In the genomic region with DNA sequence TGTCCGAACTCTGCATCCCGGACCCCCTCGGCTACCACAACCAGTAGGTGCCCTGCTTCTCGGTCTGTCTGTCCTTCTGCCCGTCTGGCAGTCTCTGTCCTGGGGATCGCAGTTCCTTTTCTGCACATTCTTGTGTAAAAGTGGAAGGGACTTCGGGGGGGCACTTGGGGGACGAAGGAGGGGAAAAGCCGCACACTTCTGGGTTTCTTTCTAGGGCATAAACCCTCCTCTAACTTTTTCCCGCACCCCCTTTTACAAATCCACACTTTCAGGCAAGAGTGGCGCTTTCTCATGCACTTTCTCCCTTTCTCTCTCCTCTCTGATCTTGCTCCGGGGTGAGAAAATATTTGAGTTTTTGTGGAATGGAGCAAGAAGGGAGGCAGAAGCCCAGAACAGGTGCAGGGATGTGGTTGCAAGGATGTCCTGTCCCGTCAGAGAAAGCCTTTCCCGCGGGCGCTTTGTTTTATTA, we compare ENCODE assay signal across 11 cellular contexts. TPM values are rescaled to one million over a fixed set of nuclear protein-coding genes. Genes with fewer than 3 reads are reported as not detected.
DNase-seq lines count a peak whose midpoint lies in the region; ATAC-seq, FAIRE-seq and TF ChIP-seq lines count a peak whose summit lies in the region.
"Had no signal": no experiment of that assay in that cellular context is flagged by ENCODE, and none has a peak within 500 bp of the region (broad histone marks: within the 10 kb centered on the region; RNA-seq: fewer than 3 reads in every experiment).

No MANE protein-coding gene starts in this region.

- H3K79me2 ChIP-seq in SK-N-SH (ENCODE audit: insufficient read depth): no peaks in the 10 kb centered on the region

- no peaks in the 10 kb centered on the region for H3K9me3 Mint-ChIP-seq in stimulated activated memory B cell treated with anti-CD40 and anti-IgM and Interleukin-4, amounts not matched to agents 10 μg/mL and 1 μg/mL and 100 μg/mL, for 72 hours

- no peak for TF ChIP-seq EP300 in SK-N-SH (IDR thresholded peaks at IDR 0.05; ENCODE audit: borderline replicate concordance in 1 of 2, low read depth in 1 of 2, low read length in 1 of 2)

- H3K9me2 ChIP-seq in SK-N-SH: no peaks in the 10 kb centered on the region

- no peak; the same call in 2 of the 3 replicates for ATAC-seq in SK-N-SH treated with all-trans-retinoic acid at 6 μM for 48 hours
- no peak for ATAC-seq in stimulated activated memory B cell treated with anti-CD40 and anti-IgM and Interleukin-4, amounts not matched to agents 10 μg/mL and 1 μg/mL and 100 μg/mL, for 72 hours
- ATAC-seq in GM19467 (IDR thresholded peaks at IDR 0.05; ENCODE audit: unreplicated experiment): no peak

- under 1% methylated on average over 14 of the region's 16 CpGs for WGBS in SK-N-SH (ENCODE audit: low lambda C conversion rate)

- H3F3A ChIP-seq in SK-N-SH (replicated peaks; ENCODE audit: insufficient read depth): no peaks in the 10 kb centered on the region

- H3K4me1 Mint-ChIP-seq in stimulated activated memory B cell treated with anti-CD40 and anti-IgM and Interleukin-4, amounts not matched to agents 10 μg/mL and 1 μg/mL and 100 μg/mL, for 72 hours: peaks cover 12% of the 10 kb centered on the region

- POLR2A ChIA-PET in SK-N-SH (lab: Yijun Ruan, JAX): interaction anchor here (0.6 kb wide), 1 partner anchor 206 kb away, joined by 7 read pairs; no protein-coding TSS in a partner anchor

- H3K27me3 ChIP-seq in SK-N-SH (ENCODE audit: insufficient read depth): peaks cover 85% of the 10 kb centered on the region

- no peaks in the 10 kb centered on the region for H4K20me1 ChIP-seq in SK-N-SH (ENCODE audit: insufficient read depth)

- peak overlapping the region; percentile 72 for H3K4me2 ChIP-seq in SK-N-SH

- H3K4me3 ChIP-seq in SK-N-SH (ENCODE audit: low read depth in 2 of 2, low read length in 1 of 2): peak overlapping the region; percentile 42 to 55; a peak in 3 of 4 replicates
- H3K4me3 ChIP-seq in choroid plexus epithelial cell (ENCODE audit: low read depth, low read length): peak overlapping the region; percentile 45
- H3K4me3 ChIP-seq in kidney (ENCODE audit: low read length in 2 of 2): peak overlapping the region; percentile 22 to 71
- H3K4me3 ChIP-seq: uterus had no signal

- H3K4me3 Mint-ChIP-seq in stimulated activated memory B cell treated with anti-CD40 and anti-IgM and Interleukin-4, amounts not matched to agents 10 μg/mL and 1 μg/mL and 100 μg/mL, for 72 hours: peak overlapping the region; percentile 46

- H3K4me1 ChIP-seq in SK-N-SH (ENCODE audit: control insufficient read depth in 1 of 2, insufficient read depth in 2 of 2, low read depth in 1 of 2, low read length in 1 of 2) (peaks cover 3% of the 10 kb centered on the region in 2 experiments; a peak in 2 of 4 replicates), kidney (ENCODE audit: control insufficient read depth in 1 of 2, insufficient read depth in 1 of 2, low read depth in 1 of 2, low read length in 2 of 2) (peaks cover 3 to 4% of the 10 kb centered on the region in 2 donors)

- CTCF ChIA-PET in SK-N-SH (lab: Yijun Ruan, JAX): interaction anchor here (1.3 kb wide), 1 partner anchor 23 kb away, joined by 8 read pairs; no protein-coding TSS in a partner anchor

- no peak overlapping the region for H3K27ac Mint-ChIP-seq in stimulated activated memory B cell treated with anti-CD40 and anti-IgM and Interleukin-4, amounts not matched to agents 10 μg/mL and 1 μg/mL and 100 μg/mL, for 72 hours

- H3K36me3 Mint-ChIP-seq in stimulated activated memory B cell treated with anti-CD40 and anti-IgM and Interleukin-4, amounts not matched to agents 10 μg/mL and 1 μg/mL and 100 μg/mL, for 72 hours: no peaks in the 10 kb centered on the region

- DNase-seq in SK-N-SH (no peak), choroid plexus epithelial cell (ENCODE audit: low read depth) (no peak), kidney (no peak), NCI-H1092 (lab: John Stamatoyannopoulos, UW) (no peak)
- DNase-seq in effector CD8-positive, alpha-beta T cell (lab: John Stamatoyannopoulos, UW): no peak
- DNase-seq: left colon, uterus had no signal

- H3K9me3 ChIP-seq in SK-N-SH (no peaks in the 10 kb centered on the region), kidney (ENCODE audit: control insufficient read depth in 1 of 2, low read length in 2 of 2) (no peaks in the 10 kb centered on the region)
- H3K9me3 ChIP-seq: uterus had no signal

- intact Hi-C loops in kidney (cut with DNase I): no loop called here

- H3K36me3 ChIP-seq in SK-N-SH (replicated peaks in 1 of 2; ENCODE audit: control insufficient read depth in 1 of 2, insufficient read depth in 2 of 2, low read length in 1 of 2) (no peaks in the 10 kb centered on the region), kidney (ENCODE audit: control insufficient read depth in 1 of 2, insufficient read depth in 2 of 2, low read length in 2 of 2) (no peaks in the 10 kb centered on the region)
- H3K36me3 ChIP-seq: uterus had no signal

- no peak for TF ChIP-seq RAD21 in SK-N-SH (IDR thresholded peaks at IDR 0.05; ENCODE audit: low read length)

- no peak overlapping the region for H3K27ac ChIP-seq in SK-N-SH (ENCODE audit: low read depth in 2 of 2, low read length in 1 of 2)
- H3K27ac ChIP-seq in kidney (ENCODE audit: low read depth in 2 of 2, low read length in 2 of 2): peak overlapping the region in 1 of 2 donors; percentile 57
- H3K27ac ChIP-seq: uterus had no signal

- TF ChIP-seq CTCF in SK-N-SH (IDR thresholded peaks at IDR 0.05) (no peak), choroid plexus epithelial cell (conservative IDR thresholded peaks at IDR 0.05; ENCODE audit: low read depth, low read length) (no peak), kidney (IDR thresholded peaks at IDR 0.05; ENCODE audit: borderline replicate concordance, extremely low read depth, insufficient read depth) (no peak)

- no peak for FAIRE-seq in kidney (lab: Jason Lieb, UNC)

- H2AFZ ChIP-seq in SK-N-SH (ENCODE audit: low read depth): peak overlapping the region; percentile 63; the same call in 1 of the 2 replicates

- H3K27me3 Mint-ChIP-seq in stimulated activated memory B cell treated with anti-CD40 and anti-IgM and Interleukin-4, amounts not matched to agents 10 μg/mL and 1 μg/mL and 100 μg/mL, for 72 hours: peaks cover 84% of the 10 kb centered on the region

- H3K9ac ChIP-seq in SK-N-SH (no peak overlapping the region), kidney (ENCODE audit: low read length in 2 of 2) (peak overlapping the region in 1 of 2 donors; percentile 55)

TF ChIP-seq in SK-N-SH, 30 proteins besides CTCF, POLR2A, EP300 and RAD21 (continues in another document):
- TF ChIP-seq RXRA (IDR thresholded peaks at IDR 0.05; ENCODE audit: borderline replicate concordance, low read depth): no peak
- no peak for TF ChIP-seq USF1 (IDR thresholded peaks at IDR 0.05; ENCODE audit: borderline replicate concordance, low read depth)
- TF ChIP-seq, protein P1, sequence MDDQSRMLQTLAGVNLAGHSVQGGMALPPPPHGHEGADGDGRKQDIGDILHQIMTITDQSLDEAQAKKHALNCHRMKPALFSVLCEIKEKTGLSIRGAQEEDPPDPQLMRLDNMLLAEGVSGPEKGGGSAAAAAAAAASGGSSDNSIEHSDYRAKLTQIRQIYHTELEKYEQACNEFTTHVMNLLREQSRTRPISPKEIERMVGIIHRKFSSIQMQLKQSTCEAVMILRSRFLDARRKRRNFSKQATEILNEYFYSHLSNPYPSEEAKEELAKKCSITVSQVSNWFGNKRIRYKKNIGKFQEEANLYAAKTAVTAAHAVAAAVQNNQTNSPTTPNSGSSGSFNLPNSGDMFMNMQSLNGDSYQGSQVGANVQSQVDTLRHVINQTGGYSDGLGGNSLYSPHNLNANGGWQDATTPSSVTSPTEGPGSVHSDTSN (IDR thresholded peaks at IDR 0.05): no peak
- no peak for TF ChIP-seq SIN3A (IDR thresholded peaks at IDR 0.05; ENCODE audit: borderline replicate concordance, low read depth, low read length)
- TF ChIP-seq TAF1 (IDR thresholded peaks at IDR 0.05; ENCODE audit: borderline replicate concordance, low read depth, low read length): no peak
- TF ChIP-seq GABPA (IDR thresholded peaks at IDR 0.05; ENCODE audit: low read depth): no peak
- TF ChIP-seq POLR2AphosphoS5 (IDR thresholded peaks at IDR 0.05; ENCODE audit: low read depth, low read length): no peak

TF ChIP-seq in SK-N-SH treated with all-trans-retinoic acid at 6 μM for 48 hours, 23 proteins besides CTCF, POLR2A, EP300 and RAD21:
- TF ChIP-seq ZFP30 (CRISPR knock-in tag; IDR thresholded peaks at IDR 0.05) (no peak), BACH2 (CRISPR knock-in tag; IDR thresholded peaks at IDR 0.05; ENCODE audit: borderline replicate concordance) (no peak), ZNF565 (CRISPR knock-in tag; conservative IDR thresholded peaks at IDR 0.05; ENCODE audit: low read depth) (no peak), RARB (CRISPR knock-in tag; IDR thresholded peaks at IDR 0.05) (no peak), ZFP3 (CRISPR knock-in tag; IDR thresholded peaks at IDR 0.05) (no peak)

RNA-seq across cellular contexts. Expression of gene ESRRB, which starts 0.5 kb away (rescaled TPM):
- polyA plus RNA-seq in SK-N-SH (2012; rRNA removed) (0.05 and 0.06 TPM in 2 replicates), kidney (ENCODE audit: insufficient read depth, low read depth, low replicate concordance) (19.1 TPM)
- 0.04 TPM in 1 of 2 replicates, not detected in the other for polyA plus RNA-seq in SK-N-SH (2012; cell fraction: cytosol; rRNA removed)
- polyA plus RNA-seq in SK-N-SH (2012; cell fraction: nucleus; rRNA removed): 0.11 and 0.14 TPM in 2 replicates
- 3.9 TPM for total RNA-seq in kidney
- total RNA-seq: renal cortical epithelial cell, uterus had no signal

Comparison
In these comparisons a context has a peak if more than half of its experiments do, and no peak if none do; other contexts are left out.
1. RNA of gene ESRRB, which starts 0.5 kb away (polyA plus RNA-seq): 19.1 TPM in kidney (single experiment); 0.04 to 0.14 TPM in SK-N-SH; every median in the first group is over 10 times any median in the second.
2. Peak in every context shown above with its lines, with median percentiles within 50 percentile points of each other: H3K4me3 ChIP-seq.